8 cellular contexts compared by ENCODE assay signal in the genomic region with DNA sequence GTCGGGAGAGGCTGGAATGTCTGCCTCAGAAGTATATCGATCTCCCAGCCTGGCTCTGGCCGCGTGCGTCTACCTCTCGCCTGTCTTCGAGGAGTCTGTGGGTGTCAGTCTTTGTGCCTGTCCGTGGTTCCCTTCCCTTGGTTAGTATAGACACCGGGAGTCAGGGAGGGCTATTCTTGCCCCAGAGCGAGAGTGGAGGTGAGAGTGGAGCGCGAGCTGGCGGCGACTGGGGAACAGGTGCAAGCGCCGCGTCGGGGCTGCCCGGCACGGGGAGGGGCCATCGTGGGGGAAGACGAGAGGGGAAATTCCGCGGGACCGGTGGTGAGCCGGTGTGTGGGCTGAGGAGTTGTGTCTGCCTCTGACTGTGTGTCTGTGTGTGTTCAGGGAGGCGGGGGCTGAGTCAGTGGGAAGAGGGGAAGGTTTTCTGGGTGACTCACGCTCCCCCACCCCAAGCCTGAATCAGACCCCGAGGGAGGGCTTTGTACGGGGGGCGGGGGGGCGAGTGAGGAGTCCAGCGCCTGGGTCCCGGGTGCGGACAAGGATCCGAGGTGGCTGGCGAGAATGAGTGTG. TPM values are rescaled to one million over a fixed set of nuclear protein-coding genes. Genes with fewer than 3 reads are reported as not detected.
A peak's percentile ranks its signal among the peaks of the same experiment; 100 is the strongest.
DNase-seq lines count a peak whose midpoint lies in the region; ATAC-seq and TF ChIP-seq lines count a peak whose summit lies in the region.

No MANE protein-coding gene starts in this region.

- H3K27me3 ChIP-seq in Panc1 (ENCODE audit: control insufficient read depth, insufficient read depth, low read length) (no peaks in the 10 kb centered on the region), suprapubic skin (no peaks in the 10 kb centered on the region)

- no peak for TF ChIP-seq EP300 in suprapubic skin (IDR thresholded peaks at IDR 0.05)

- peak; percentile 27 for ATAC-seq in HG02623 (IDR thresholded peaks at IDR 0.05; ENCODE audit: unreplicated experiment)
- peak; percentile 13 for ATAC-seq in Panc1

- POLR2A ChIA-PET in GM10248 (lab: Yijun Ruan, JAX) (interaction anchor here (1.7 kb wide), 1 partner anchor 15 kb away, joined by 6 read pairs; a partner anchor contains a TSS), Panc1 (lab: Charles Lee) (interaction anchor here (0.6 kb wide), 1 partner anchor 100 kb away, joined by 3 read pairs; no protein-coding TSS in a partner anchor)

- in situ Hi-C loops in Panc1 (cut with HindIII; ENCODE audit: low pct_unique_long_range_greater_than_20kb, low sequenced_read_pairs), result no loop called here

- peak overlapping the region; percentile 85 for H3K27ac ChIP-seq in Panc1 (ENCODE audit: low read length)
- peak overlapping the region; percentile 99 for H3K27ac ChIP-seq in suprapubic skin

- no peak for TF ChIP-seq CTCF in GM10248 (IDR thresholded peaks at IDR 0.05; ENCODE audit: control extremely low read depth, extremely low read depth, low read depth, missing control alignments)
- TF ChIP-seq CTCF in Panc1 (IDR thresholded peaks at IDR 0.05), result no peak
- no peak for TF ChIP-seq CTCF in suprapubic skin (IDR thresholded peaks at IDR 0.05)

- CTCF ChIA-PET in GM10248 (lab: Yijun Ruan, JAX) (interaction anchor here (1.8 kb wide), 1 partner anchor 15 kb away, joined by 8 read pairs; a partner anchor contains a TSS), Panc1 (lab: Charles Lee) (interaction anchor here (0.7 kb wide), 1 partner anchor 70 kb away, joined by 3 read pairs; no protein-coding TSS in a partner anchor)

- peaks cover 33% of the 10 kb centered on the region for H3K4me1 ChIP-seq in Panc1 (ENCODE audit: control insufficient read depth, insufficient read depth, low read length)
- H3K4me1 ChIP-seq in suprapubic skin, result peaks cover 72% of the 10 kb centered on the region

- 1% methylated on average over 17 of the region's 37 CpGs for WGBS in suprapubic skin

- BruUV-seq in Panc1 (replicated peaks; lab: Mats Ljungman, UMichigan), result no TSS peak

- H3K4me3 ChIP-seq in Panc1 (ENCODE audit: low read depth in 2 of 2, low read length in 2 of 2) (peak overlapping the region; percentile 72 to 84), suprapubic skin (peak overlapping the region; percentile 76)

- DNase-seq in GM10248 (ENCODE audit: extremely low spot score) (peak; percentile 81), Panc1 (ENCODE audit: low read depth, low spot score) (no peak), activated gamma-delta T cell (lab: John Stamatoyannopoulos, UW) (peak; percentile 92), foreskin melanocyte (peak; percentile 39), nucleus accumbens (lab: John Stamatoyannopoulos, UW) (peak in 32 of 56 donors; percentile 15 to 83 (median 70)), suprapubic skin (ENCODE audit: low spot score in 2 of 2) (peak in 1 of 2 donors; percentile 91), UCSD-AML1 (lab: John Stamatoyannopoulos, UW; ENCODE audit: unreplicated experiment) (no peak)

- H3K9me3 ChIP-seq in Panc1 (ENCODE audit: control insufficient read depth, insufficient read depth, low read depth, low read length) (no peaks in the 10 kb centered on the region), suprapubic skin (no peaks in the 10 kb centered on the region)

- H3K36me3 ChIP-seq in Panc1 (ENCODE audit: control insufficient read depth, insufficient read depth, low read length) (no peaks in the 10 kb centered on the region; the same call in 1 of the 2 replicates), suprapubic skin (peaks cover 21% of the 10 kb centered on the region)

- peak; percentile 45 to 69 for TF ChIP-seq POLR2A in suprapubic skin (IDR thresholded peaks at IDR 0.05)

- intact Hi-C loops in Panc1 (cut with micrococcal nuclease; ENCODE audit: unreplicated experiment), result no loop called here

RNA-seq across cellular contexts. Expression of a gene that starts 8.4 kb away (rescaled TPM):
- total RNA-seq in Panc1 (2021; ENCODE audit: unreplicated experiment) (19.9 TPM), suprapubic skin (10 to 100 TPM; 21.4 to 31.0 (median 26.7) TPM)
- 16.0 TPM for polyA plus RNA-seq in Panc1 (2012; ENCODE audit: insufficient read length)

RNA-seq across cellular contexts. Expression of a gene that starts 12.4 kb away (rescaled TPM):
- total RNA-seq in Panc1 (2021; ENCODE audit: unreplicated experiment), result 1.6 TPM
- 1.1 TPM for polyA plus RNA-seq in Panc1 (2012; ENCODE audit: insufficient read length)
- 1 to 10 TPM; 4.2 to 7.6 (median 5.1) TPM for total RNA-seq in suprapubic skin

RNA-seq across cellular contexts. Expression of a gene that starts 14.9 kb away (rescaled TPM):
- total RNA-seq in Panc1 (2021; ENCODE audit: unreplicated experiment), result 75.2 TPM
- 176 TPM for polyA plus RNA-seq in Panc1 (2012; ENCODE audit: insufficient read length)
- total RNA-seq in suprapubic skin, result 10 to 100 TPM; 46.2 to 90.6 (median 47.6) TPM

RNA-seq across cellular contexts. Expression of a gene that starts 15.3 kb away (rescaled TPM):
- 8.6 TPM for total RNA-seq in Panc1 (2021; ENCODE audit: unreplicated experiment)
- 9.2 TPM for polyA plus RNA-seq in Panc1 (2012; ENCODE audit: insufficient read length)
- total RNA-seq in suprapubic skin, result 10 to 100 TPM in 1 of 4 donors, 1 to 10 TPM in 3; 7.1 to 10.8 (median 9.8) TPM

RNA-seq across cellular contexts. Expression of a gene that starts 46.1 kb away (rescaled TPM):
- 84.6 TPM for total RNA-seq in Panc1 (2021; ENCODE audit: unreplicated experiment)
- 113 TPM for polyA plus RNA-seq in Panc1 (2012; ENCODE audit: insufficient read length)
- total RNA-seq in suprapubic skin, result 10 to 100 TPM; 42.1 to 76.0 (median 67.7) TPM

Comparison
In these comparisons a context has a peak if more than half of its experiments do, and no peak if none do; other contexts are left out.
1. DNase-seq: peak in GM10248 (single experiment), activated gamma-delta T cell (single experiment), foreskin melanocyte (single experiment) and nucleus accumbens (32 of 56); none in Panc1 (single experiment) and UCSD-AML1 (single experiment).